In the genomic region with DNA sequence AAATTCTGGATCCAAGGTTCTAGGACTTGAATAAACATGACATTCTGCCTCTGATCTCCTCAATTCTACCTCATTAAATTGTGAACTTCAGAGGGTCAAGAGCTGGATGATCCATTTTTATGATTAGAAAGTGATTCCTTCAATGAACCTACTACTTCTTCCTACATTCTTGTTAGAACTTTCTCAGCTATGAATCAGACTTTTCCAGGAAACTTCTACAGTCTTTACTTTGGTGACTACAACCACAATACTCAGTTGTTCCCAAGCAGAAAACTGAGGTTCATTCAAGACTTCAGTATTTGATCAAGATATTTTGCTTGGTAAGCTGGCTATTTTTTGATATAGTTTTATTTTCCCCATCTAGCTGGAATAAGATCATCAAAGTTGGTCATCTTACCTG, we compare ENCODE assay signal across 1 cellular context.
TF ChIP-seq lines count a peak whose summit lies in the region.

No MANE protein-coding gene starts in this region.

TF ChIP-seq in SK-N-SH, 30 proteins besides CTCF, POLR2A, EP300 and RAD21:
- TF ChIP-seq CHD2 (IDR thresholded peaks at IDR 0.05; ENCODE audit: low read length, partially characterized antibody) (no peak), EZH2phosphoT487 (IDR thresholded peaks at IDR 0.05; ENCODE audit: borderline replicate concordance, low read depth) (no peak), GABPA (IDR thresholded peaks at IDR 0.05; ENCODE audit: low read depth) (no peak), RCOR1 (IDR thresholded peaks at IDR 0.05; ENCODE audit: low read length) (no peak)
- TF ChIP-seq, protein P1, sequence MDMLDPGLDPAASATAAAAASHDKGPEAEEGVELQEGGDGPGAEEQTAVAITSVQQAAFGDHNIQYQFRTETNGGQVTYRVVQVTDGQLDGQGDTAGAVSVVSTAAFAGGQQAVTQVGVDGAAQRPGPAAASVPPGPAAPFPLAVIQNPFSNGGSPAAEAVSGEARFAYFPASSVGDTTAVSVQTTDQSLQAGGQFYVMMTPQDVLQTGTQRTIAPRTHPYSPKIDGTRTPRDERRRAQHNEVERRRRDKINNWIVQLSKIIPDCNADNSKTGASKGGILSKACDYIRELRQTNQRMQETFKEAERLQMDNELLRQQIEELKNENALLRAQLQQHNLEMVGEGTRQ (IDR thresholded peaks at IDR 0.05; ENCODE audit: borderline replicate concordance, low read depth, low read length): no peak
- TF ChIP-seq, protein P2, sequence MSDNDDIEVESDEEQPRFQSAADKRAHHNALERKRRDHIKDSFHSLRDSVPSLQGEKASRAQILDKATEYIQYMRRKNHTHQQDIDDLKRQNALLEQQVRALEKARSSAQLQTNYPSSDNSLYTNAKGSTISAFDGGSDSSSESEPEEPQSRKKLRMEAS (IDR thresholded peaks at IDR 0.05; ENCODE audit: low read depth): no peak
